ENCODE assay signal across 2 cellular contexts in the genomic region with DNA sequence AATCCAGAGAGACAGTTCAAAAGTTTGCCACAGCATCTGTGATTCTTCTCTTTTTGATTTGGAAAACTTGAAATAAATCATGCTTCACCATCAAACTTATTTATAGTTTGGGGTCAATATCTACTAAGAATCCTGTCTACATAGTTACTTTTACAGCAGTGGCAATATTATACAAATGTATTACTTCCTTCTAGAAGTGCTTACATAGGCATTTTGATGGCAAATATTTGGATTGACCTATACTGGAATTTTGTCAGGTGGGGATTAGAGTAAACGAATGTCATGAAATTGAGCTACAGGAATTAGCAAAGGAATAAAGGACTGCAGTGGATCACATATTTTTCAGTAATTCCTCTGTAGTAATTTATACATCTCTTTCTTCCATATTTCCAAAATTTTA.
TF ChIP-seq lines count a peak whose summit lies in the region.

No MANE protein-coding gene starts in this region.

TF ChIP-seq in HepG2, 621 proteins besides CTCF, POLR2A, EP300 and RAD21 (continues in another document):
- TF ChIP-seq SSRP1 (CRISPR knock-in tag; IDR thresholded peaks at IDR 0.05) (no peak), MAFF (IDR thresholded peaks at IDR 0.05; ENCODE audit: low read depth, low read length) (peak; percentile 69), MAFK (conservative IDR thresholded peaks at IDR 0.05 in 1 of 2, IDR thresholded peaks at IDR 0.05 in 1 of 2; ENCODE audit: low read length in 2 of 2) (peak; percentile 60 to 85), NFKB2 (CRISPR knock-in tag; IDR thresholded peaks at IDR 0.05; ENCODE audit: borderline replicate concordance) (no peak), SKI (IDR thresholded peaks at IDR 0.05; ENCODE audit: partially characterized antibody) (no peak), ZNF589 (CRISPR knock-in tag; conservative IDR thresholded peaks at IDR 0.05) (no peak)
- TF ChIP-seq, protein P1, sequence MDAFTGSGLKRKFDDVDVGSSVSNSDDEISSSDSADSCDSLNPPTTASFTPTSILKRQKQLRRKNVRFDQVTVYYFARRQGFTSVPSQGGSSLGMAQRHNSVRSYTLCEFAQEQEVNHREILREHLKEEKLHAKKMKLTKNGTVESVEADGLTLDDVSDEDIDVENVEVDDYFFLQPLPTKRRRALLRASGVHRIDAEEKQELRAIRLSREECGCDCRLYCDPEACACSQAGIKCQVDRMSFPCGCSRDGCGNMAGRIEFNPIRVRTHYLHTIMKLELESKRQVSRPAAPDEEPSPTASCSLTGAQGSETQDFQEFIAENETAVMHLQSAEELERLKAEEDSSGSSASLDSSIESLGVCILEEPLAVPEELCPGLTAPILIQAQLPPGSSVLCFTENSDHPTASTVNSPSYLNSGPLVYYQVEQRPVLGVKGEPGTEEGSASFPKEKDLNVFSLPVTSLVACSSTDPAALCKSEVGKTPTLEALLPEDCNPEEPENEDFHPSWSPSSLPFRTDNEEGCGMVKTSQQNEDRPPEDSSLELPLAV (CRISPR knock-in tag; conservative IDR thresholded peaks at IDR 0.05; ENCODE audit: low read depth), result no peak
- TF ChIP-seq, protein P2, sequence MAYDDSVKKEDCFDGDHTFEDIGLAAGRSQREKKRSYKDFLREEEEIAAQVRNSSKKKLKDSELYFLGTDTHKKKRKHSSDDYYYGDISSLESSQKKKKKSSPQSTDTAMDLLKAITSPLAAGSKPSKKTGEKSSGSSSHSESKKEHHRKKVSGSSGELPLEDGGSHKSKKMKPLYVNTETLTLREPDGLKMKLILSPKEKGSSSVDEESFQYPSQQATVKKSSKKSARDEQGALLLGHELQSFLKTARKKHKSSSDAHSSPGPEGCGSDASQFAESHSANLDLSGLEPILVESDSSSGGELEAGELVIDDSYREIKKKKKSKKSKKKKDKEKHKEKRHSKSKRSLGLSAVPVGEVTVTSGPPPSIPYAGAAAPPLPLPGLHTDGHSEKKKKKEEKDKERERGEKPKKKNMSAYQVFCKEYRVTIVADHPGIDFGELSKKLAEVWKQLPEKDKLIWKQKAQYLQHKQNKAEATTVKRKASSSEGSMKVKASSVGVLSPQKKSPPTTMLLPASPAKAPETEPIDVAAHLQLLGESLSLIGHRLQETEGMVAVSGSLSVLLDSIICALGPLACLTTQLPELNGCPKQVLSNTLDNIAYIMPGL (CRISPR knock-in tag; IDR thresholded peaks at IDR 0.05; ENCODE audit: borderline replicate concordance in 1 of 2, low read depth in 1 of 2), result no peak
- TF ChIP-seq, protein P3, sequence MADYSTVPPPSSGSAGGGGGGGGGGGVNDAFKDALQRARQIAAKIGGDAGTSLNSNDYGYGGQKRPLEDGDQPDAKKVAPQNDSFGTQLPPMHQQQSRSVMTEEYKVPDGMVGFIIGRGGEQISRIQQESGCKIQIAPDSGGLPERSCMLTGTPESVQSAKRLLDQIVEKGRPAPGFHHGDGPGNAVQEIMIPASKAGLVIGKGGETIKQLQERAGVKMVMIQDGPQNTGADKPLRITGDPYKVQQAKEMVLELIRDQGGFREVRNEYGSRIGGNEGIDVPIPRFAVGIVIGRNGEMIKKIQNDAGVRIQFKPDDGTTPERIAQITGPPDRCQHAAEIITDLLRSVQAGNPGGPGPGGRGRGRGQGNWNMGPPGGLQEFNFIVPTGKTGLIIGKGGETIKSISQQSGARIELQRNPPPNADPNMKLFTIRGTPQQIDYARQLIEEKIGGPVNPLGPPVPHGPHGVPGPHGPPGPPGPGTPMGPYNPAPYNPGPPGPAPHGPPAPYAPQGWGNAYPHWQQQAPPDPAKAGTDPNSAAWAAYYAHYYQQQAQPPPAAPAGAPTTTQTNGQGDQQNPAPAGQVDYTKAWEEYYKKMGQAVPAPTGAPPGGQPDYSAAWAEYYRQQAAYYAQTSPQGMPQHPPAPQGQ (CRISPR knock-in tag; IDR thresholded peaks at IDR 0.05; ENCODE audit: borderline replicate concordance), result no peak
- TF ChIP-seq, protein P4, sequence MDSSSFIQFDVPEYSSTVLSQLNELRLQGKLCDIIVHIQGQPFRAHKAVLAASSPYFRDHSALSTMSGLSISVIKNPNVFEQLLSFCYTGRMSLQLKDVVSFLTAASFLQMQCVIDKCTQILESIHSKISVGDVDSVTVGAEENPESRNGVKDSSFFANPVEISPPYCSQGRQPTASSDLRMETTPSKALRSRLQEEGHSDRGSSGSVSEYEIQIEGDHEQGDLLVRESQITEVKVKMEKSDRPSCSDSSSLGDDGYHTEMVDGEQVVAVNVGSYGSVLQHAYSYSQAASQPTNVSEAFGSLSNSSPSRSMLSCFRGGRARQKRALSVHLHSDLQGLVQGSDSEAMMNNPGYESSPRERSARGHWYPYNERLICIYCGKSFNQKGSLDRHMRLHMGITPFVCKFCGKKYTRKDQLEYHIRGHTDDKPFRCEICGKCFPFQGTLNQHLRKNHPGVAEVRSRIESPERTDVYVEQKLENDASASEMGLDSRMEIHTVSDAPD (CRISPR knock-in tag; IDR thresholded peaks at IDR 0.05), result no peak
- TF ChIP-seq, protein P5, sequence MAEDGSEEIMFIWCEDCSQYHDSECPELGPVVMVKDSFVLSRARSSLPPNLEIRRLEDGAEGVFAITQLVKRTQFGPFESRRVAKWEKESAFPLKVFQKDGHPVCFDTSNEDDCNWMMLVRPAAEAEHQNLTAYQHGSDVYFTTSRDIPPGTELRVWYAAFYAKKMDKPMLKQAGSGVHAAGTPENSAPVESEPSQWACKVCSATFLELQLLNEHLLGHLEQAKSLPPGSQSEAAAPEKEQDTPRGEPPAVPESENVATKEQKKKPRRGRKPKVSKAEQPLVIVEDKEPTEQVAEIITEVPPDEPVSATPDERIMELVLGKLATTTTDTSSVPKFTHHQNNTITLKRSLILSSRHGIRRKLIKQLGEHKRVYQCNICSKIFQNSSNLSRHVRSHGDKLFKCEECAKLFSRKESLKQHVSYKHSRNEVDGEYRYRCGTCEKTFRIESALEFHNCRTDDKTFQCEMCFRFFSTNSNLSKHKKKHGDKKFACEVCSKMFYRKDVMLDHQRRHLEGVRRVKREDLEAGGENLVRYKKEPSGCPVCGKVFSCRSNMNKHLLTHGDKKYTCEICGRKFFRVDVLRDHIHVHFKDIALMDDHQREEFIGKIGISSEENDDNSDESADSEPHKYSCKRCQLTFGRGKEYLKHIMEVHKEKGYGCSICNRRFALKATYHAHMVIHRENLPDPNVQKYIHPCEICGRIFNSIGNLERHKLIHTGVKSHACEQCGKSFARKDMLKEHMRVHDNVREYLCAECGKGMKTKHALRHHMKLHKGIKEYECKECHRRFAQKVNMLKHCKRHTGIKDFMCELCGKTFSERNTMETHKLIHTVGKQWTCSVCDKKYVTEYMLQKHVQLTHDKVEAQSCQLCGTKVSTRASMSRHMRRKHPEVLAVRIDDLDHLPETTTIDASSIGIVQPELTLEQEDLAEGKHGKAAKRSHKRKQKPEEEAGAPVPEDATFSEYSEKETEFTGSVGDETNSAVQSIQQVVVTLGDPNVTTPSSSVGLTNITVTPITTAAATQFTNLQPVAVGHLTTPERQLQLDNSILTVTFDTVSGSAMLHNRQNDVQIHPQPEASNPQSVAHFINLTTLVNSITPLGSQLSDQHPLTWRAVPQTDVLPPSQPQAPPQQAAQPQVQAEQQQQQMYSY (CRISPR knock-in tag; IDR thresholded peaks at IDR 0.05), result no peak

TF ChIP-seq in IMR-90, 13 proteins besides CTCF, POLR2A, EP300 and RAD21:
- TF ChIP-seq BHLHE40 (IDR thresholded peaks at IDR 0.05; ENCODE audit: low read depth, low read length), result no peak
- peak; percentile 71 for TF ChIP-seq MAFK (IDR thresholded peaks at IDR 0.05; ENCODE audit: low read depth, low read length)
- TF ChIP-seq FOS (IDR thresholded peaks at IDR 0.05; ENCODE audit: low read depth, low read length), result no peak
- no peak for TF ChIP-seq RCOR1 (IDR thresholded peaks at IDR 0.05; ENCODE audit: insufficient replicate concordance, low read length)
- TF ChIP-seq, protein P6, sequence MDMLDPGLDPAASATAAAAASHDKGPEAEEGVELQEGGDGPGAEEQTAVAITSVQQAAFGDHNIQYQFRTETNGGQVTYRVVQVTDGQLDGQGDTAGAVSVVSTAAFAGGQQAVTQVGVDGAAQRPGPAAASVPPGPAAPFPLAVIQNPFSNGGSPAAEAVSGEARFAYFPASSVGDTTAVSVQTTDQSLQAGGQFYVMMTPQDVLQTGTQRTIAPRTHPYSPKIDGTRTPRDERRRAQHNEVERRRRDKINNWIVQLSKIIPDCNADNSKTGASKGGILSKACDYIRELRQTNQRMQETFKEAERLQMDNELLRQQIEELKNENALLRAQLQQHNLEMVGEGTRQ (IDR thresholded peaks at IDR 0.05; ENCODE audit: low read depth, low read length), result no peak
- TF ChIP-seq SMC3 (IDR thresholded peaks at IDR 0.05; ENCODE audit: low read depth, low read length), result no peak
- no peak for TF ChIP-seq CEBPB (IDR thresholded peaks at IDR 0.05; ENCODE audit: low read depth, low read length)
